1 cellular context compared by ENCODE assay signal in the genomic region with DNA sequence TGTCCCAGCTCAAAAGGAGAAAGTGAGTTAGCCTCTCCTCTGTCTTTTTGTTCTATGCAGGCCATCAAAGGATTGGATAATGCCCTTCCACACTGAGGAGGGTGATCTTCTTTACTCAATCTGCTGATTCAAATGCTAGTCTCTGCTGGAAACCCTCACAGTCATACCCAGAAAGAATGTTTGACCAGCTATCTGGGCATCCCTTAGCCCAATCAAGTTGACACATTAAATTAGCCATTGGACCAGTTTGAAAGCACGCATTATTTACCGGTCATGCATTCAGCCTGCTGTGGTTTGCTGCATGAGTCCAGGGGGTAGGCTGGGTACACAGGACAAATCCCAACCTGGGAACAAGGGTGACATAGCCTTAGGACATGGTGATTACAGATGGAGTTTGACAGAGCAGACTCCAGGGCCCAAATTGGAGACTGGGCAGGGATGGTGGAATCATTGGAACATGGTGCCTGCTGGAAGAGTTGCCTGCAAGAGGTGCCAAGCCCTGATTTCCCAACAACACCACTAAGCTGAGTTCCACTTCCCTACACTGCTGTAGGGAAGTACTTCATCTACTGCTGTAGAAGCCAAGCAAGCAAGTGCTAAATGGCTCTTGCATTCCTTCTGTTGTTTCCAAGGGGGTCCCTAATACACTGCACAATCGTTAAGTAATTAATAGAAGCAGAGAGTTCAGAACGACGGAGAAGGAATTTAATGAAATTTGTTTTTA.
TF ChIP-seq lines count a peak whose summit lies in the region.

No MANE protein-coding gene starts in this region.

TF ChIP-seq in IMR-90, 13 proteins besides CTCF, POLR2A, EP300 and RAD21:
- TF ChIP-seq BHLHE40 (IDR thresholded peaks at IDR 0.05; ENCODE audit: low read depth, low read length) (no peak), SMC3 (IDR thresholded peaks at IDR 0.05; ENCODE audit: low read depth, low read length) (no peak), CHD1 (IDR thresholded peaks at IDR 0.05; ENCODE audit: low read depth, low read length) (no peak), RFX5 (IDR thresholded peaks at IDR 0.05; ENCODE audit: low read depth, low read length) (no peak), USF2 (IDR thresholded peaks at IDR 0.05; ENCODE audit: low read depth, low read length) (no peak), FOS (IDR thresholded peaks at IDR 0.05; ENCODE audit: low read depth, low read length) (no peak), MAZ (IDR thresholded peaks at IDR 0.05; ENCODE audit: borderline replicate concordance, low read depth, low read length) (no peak)
